Comparison of ENCODE assay signal across 11 cellular contexts in genomic region chr19:30228726-30229523, GRCh38.
DNase-seq lines count a peak whose midpoint lies in the region; ATAC-seq and TF ChIP-seq lines count a peak whose summit lies in the region.
"Had no signal": no experiment of that assay in that cellular context is flagged by ENCODE, and none has a peak within 500 bp of the region (broad histone marks: within the 10 kb centered on the region; RNA-seq: fewer than 3 reads in every experiment).

No MANE protein-coding gene starts in this region.

- peak overlapping the region; percentile 77 for H3K27ac ChIP-seq in cingulate gyrus (ENCODE audit: low read depth, low read length)
- peak overlapping the region in 1 of 4 donors; percentile 9 for H3K27ac ChIP-seq in upper lobe of left lung

- H3K9me3 Mint-ChIP-seq in activated naive CD8-positive, alpha-beta T cell treated with anti-CD3 and anti-CD28 coated beads, Interleukin-2, amount 10 ng/mL, durations not matched to agents 7 days and 5 days = no peaks in the 10 kb centered on the region
- no peaks in the 10 kb centered on the region for H3K9me3 Mint-ChIP-seq in activated naive CD8-positive, alpha-beta T cell treated with anti-CD3 and anti-CD28 coated beads, Interleukin-2, amount 50 U/mL, for 24 hours
- H3K9me3 Mint-ChIP-seq in mesothelial cell of epicardium = no peaks in the 10 kb centered on the region

- H3K27ac Mint-ChIP-seq in activated naive CD8-positive, alpha-beta T cell treated with anti-CD3 and anti-CD28 coated beads, Interleukin-2, amount 10 ng/mL, durations not matched to agents 7 days and 5 days = no peak overlapping the region
- no peak overlapping the region for H3K27ac Mint-ChIP-seq in activated naive CD8-positive, alpha-beta T cell treated with anti-CD3 and anti-CD28 coated beads, Interleukin-2, amount 50 U/mL, for 24 hours
- H3K27ac Mint-ChIP-seq in mesothelial cell of epicardium = peak overlapping the region; percentile 82

- 2 to 4% methylated on average over 17 to 34 of the region's 54 CpGs for WGBS in upper lobe of left lung, 2 donors

- TF ChIP-seq CTCF in mesothelial cell of epicardium (IDR thresholded peaks at IDR 0.05; ENCODE audit: unreplicated experiment) (no peak), upper lobe of left lung (IDR thresholded peaks at IDR 0.05) (no peak)

- no peaks in the 10 kb centered on the region for H3K36me3 ChIP-seq in upper lobe of left lung

- TF ChIP-seq POLR2A in upper lobe of left lung (IDR thresholded peaks at IDR 0.05) = no peak

- POLR2A ChIA-PET in activated naive CD8-positive, alpha-beta T cell treated with anti-CD3 and anti-CD28 coated beads, Interleukin-2, amount 10 ng/mL, durations not matched to agents 7 days and 5 days (lab: Charles Lee) = no interaction called here

- peak overlapping the region in 3 of 4 donors; percentile 48 to 70 (median 65) for H3K4me3 ChIP-seq in upper lobe of left lung

- H3K27me3 Mint-ChIP-seq in activated naive CD8-positive, alpha-beta T cell treated with anti-CD3 and anti-CD28 coated beads, Interleukin-2, amount 10 ng/mL, durations not matched to agents 7 days and 5 days = peaks cover 61% of the 10 kb centered on the region
- H3K27me3 Mint-ChIP-seq in activated naive CD8-positive, alpha-beta T cell treated with anti-CD3 and anti-CD28 coated beads, Interleukin-2, amount 50 U/mL, for 24 hours = peaks cover 63% of the 10 kb centered on the region
- H3K27me3 Mint-ChIP-seq in mesothelial cell of epicardium (ENCODE audit: low read depth) = peaks cover 89% of the 10 kb centered on the region

- no peak for TF ChIP-seq EP300 in upper lobe of left lung (IDR thresholded peaks at IDR 0.05)

- peaks cover 0 to 46% (median 24%) of the 10 kb centered on the region in 4 donors for H3K27me3 ChIP-seq in upper lobe of left lung

- peaks cover 23 to 43% (median 36%) of the 10 kb centered on the region in 4 donors for H3K4me1 ChIP-seq in upper lobe of left lung

- no peak for DNase-seq in activated naive CD8-positive, alpha-beta T cell treated with anti-CD3 and anti-CD28 coated beads, Interleukin-2, amount 10 ng/mL, durations not matched to agents 7 days and 5 days
- no peak for DNase-seq in activated naive CD8-positive, alpha-beta T cell treated with anti-CD3 and anti-CD28 coated beads, Interleukin-2, amount 50 U/mL, for 24 hours
- no peak for DNase-seq in mesothelial cell of epicardium (ENCODE audit: low spot score in 2 of 2, unreplicated experiment in 2 of 2)
- peak in 1 of 2 donors; percentile 83 for DNase-seq in upper lobe of left lung
- no peak for DNase-seq in Kasumi-1 (lab: John Stamatoyannopoulos, UW)
- DNase-seq: left cardiac atrium, NCI-H1694 treated with DMSO at 0.1 percent for 48 hours had no signal

- no peaks in the 10 kb centered on the region for H3K9me3 ChIP-seq in upper lobe of left lung

- ATAC-seq in activated naive CD8-positive, alpha-beta T cell treated with anti-CD3 and anti-CD28 coated beads, Interleukin-2, amount 10 ng/mL, durations not matched to agents 7 days and 5 days (ENCODE audit: low read depth) = no peak
- ATAC-seq in activated naive CD8-positive, alpha-beta T cell treated with anti-CD3 and anti-CD28 coated beads, Interleukin-2, amount 50 U/mL, for 24 hours = no peak
- ATAC-seq in upper lobe of left lung (ENCODE audit: low FRiP score in 2 of 2) (no peak), GM19328 (IDR thresholded peaks at IDR 0.05; ENCODE audit: unreplicated experiment) (no peak), HG02798 (IDR thresholded peaks at IDR 0.05; ENCODE audit: poor library complexity, unreplicated experiment) (no peak)
- ATAC-seq: HCT116 had no signal

- H3K4me1 Mint-ChIP-seq in activated naive CD8-positive, alpha-beta T cell treated with anti-CD3 and anti-CD28 coated beads, Interleukin-2, amount 10 ng/mL, durations not matched to agents 7 days and 5 days = peaks cover 15% of the 10 kb centered on the region
- peaks cover 26% of the 10 kb centered on the region for H3K4me1 Mint-ChIP-seq in activated naive CD8-positive, alpha-beta T cell treated with anti-CD3 and anti-CD28 coated beads, Interleukin-2, amount 50 U/mL, for 24 hours
- H3K4me1 Mint-ChIP-seq in mesothelial cell of epicardium = peaks cover 39% of the 10 kb centered on the region

- H3K4me3 Mint-ChIP-seq in activated naive CD8-positive, alpha-beta T cell treated with anti-CD3 and anti-CD28 coated beads, Interleukin-2, amount 10 ng/mL, durations not matched to agents 7 days and 5 days = peak overlapping the region; percentile 35
- H3K4me3 Mint-ChIP-seq in activated naive CD8-positive, alpha-beta T cell treated with anti-CD3 and anti-CD28 coated beads, Interleukin-2, amount 50 U/mL, for 24 hours = no peak overlapping the region
- peak overlapping the region; percentile 76 for H3K4me3 Mint-ChIP-seq in mesothelial cell of epicardium

- peaks cover 2% of the 10 kb centered on the region for H3K36me3 Mint-ChIP-seq in activated naive CD8-positive, alpha-beta T cell treated with anti-CD3 and anti-CD28 coated beads, Interleukin-2, amount 10 ng/mL, durations not matched to agents 7 days and 5 days
- peaks cover 6% of the 10 kb centered on the region for H3K36me3 Mint-ChIP-seq in activated naive CD8-positive, alpha-beta T cell treated with anti-CD3 and anti-CD28 coated beads, Interleukin-2, amount 50 U/mL, for 24 hours (ENCODE audit: low read depth)
- H3K36me3 Mint-ChIP-seq in mesothelial cell of epicardium = no peaks in the 10 kb centered on the region
